Comparison of ENCODE assay signal across 1 cellular context in the genomic region with DNA sequence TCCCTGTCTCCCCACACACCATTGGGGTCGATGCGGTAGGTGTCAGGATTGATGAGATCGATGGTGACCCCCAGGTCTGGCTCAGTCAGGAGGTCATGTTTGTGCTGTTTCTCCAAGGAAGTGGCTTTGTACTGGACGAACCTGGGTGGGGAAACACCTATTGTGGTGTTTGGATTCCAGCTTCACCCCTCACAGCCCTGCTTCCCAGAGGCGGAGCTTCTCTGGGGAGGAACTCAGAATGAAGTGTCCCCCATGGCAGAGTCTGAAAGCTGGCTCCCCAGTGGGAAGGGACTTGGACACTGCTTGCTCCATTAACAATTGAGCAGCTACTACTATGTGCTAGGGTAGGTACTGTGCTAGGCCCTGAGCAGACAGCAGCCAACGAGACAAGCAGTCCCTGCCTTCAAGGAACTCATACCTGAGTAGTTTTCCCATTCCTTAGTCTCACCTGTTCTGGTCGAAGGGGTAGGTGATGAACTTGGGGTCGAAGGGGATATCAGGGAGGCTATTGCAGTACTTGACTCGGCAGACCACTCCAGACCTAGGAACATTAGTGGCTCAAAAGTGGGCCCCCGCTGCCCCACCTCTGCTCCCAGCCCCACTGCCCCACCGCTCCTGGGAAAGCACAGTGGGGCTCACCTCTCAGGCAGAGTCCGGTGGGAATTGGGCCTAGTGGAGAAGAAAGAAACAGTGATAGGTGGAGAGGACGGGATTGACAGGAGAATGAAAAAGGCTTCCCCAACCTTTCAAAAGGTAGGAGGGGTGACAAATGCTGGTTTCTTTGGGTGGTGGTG.
TF ChIP-seq lines count a peak whose summit lies in the region.

No MANE protein-coding gene starts in this region.

TF ChIP-seq in HepG2, 621 proteins besides CTCF, POLR2A, EP300 and RAD21:
- TF ChIP-seq HNRNPK (IDR thresholded peaks at IDR 0.05; ENCODE audit: low read depth, low read length, poor library complexity, severe bottlenecking) = no peak
- 0 out of 2 replicates have a peak, but pooled peaks have one; percentile 46 for TF ChIP-seq HIVEP1 (CRISPR knock-in tag; IDR thresholded peaks at IDR 0.05)
- TF ChIP-seq NR2F1 (CRISPR knock-in tag; IDR thresholded peaks at IDR 0.05) = no peak
- TF ChIP-seq CENPT (CRISPR knock-in tag; IDR thresholded peaks at IDR 0.05; ENCODE audit: low read depth) = peak; percentile 44; the same call in 1 of the 2 replicates
- no peak for TF ChIP-seq IRX3 (CRISPR knock-in tag; IDR thresholded peaks at IDR 0.05; ENCODE audit: borderline replicate concordance, low read depth)
- TF ChIP-seq ZNF326 (CRISPR knock-in tag; IDR thresholded peaks at IDR 0.05; ENCODE audit: borderline replicate concordance) = no peak
- TF ChIP-seq, protein P1, sequence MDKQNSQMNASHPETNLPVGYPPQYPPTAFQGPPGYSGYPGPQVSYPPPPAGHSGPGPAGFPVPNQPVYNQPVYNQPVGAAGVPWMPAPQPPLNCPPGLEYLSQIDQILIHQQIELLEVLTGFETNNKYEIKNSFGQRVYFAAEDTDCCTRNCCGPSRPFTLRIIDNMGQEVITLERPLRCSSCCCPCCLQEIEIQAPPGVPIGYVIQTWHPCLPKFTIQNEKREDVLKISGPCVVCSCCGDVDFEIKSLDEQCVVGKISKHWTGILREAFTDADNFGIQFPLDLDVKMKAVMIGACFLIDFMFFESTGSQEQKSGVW (CRISPR knock-in tag; IDR thresholded peaks at IDR 0.05; ENCODE audit: borderline replicate concordance) = no peak
- TF ChIP-seq, protein P2, sequence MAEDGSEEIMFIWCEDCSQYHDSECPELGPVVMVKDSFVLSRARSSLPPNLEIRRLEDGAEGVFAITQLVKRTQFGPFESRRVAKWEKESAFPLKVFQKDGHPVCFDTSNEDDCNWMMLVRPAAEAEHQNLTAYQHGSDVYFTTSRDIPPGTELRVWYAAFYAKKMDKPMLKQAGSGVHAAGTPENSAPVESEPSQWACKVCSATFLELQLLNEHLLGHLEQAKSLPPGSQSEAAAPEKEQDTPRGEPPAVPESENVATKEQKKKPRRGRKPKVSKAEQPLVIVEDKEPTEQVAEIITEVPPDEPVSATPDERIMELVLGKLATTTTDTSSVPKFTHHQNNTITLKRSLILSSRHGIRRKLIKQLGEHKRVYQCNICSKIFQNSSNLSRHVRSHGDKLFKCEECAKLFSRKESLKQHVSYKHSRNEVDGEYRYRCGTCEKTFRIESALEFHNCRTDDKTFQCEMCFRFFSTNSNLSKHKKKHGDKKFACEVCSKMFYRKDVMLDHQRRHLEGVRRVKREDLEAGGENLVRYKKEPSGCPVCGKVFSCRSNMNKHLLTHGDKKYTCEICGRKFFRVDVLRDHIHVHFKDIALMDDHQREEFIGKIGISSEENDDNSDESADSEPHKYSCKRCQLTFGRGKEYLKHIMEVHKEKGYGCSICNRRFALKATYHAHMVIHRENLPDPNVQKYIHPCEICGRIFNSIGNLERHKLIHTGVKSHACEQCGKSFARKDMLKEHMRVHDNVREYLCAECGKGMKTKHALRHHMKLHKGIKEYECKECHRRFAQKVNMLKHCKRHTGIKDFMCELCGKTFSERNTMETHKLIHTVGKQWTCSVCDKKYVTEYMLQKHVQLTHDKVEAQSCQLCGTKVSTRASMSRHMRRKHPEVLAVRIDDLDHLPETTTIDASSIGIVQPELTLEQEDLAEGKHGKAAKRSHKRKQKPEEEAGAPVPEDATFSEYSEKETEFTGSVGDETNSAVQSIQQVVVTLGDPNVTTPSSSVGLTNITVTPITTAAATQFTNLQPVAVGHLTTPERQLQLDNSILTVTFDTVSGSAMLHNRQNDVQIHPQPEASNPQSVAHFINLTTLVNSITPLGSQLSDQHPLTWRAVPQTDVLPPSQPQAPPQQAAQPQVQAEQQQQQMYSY (CRISPR knock-in tag; IDR thresholded peaks at IDR 0.05) = no peak
- no peak for TF ChIP-seq XBP1 (CRISPR knock-in tag; IDR thresholded peaks at IDR 0.05)
- TF ChIP-seq PITX1 (CRISPR knock-in tag; IDR thresholded peaks at IDR 0.05) = no peak
- TF ChIP-seq, protein P3, sequence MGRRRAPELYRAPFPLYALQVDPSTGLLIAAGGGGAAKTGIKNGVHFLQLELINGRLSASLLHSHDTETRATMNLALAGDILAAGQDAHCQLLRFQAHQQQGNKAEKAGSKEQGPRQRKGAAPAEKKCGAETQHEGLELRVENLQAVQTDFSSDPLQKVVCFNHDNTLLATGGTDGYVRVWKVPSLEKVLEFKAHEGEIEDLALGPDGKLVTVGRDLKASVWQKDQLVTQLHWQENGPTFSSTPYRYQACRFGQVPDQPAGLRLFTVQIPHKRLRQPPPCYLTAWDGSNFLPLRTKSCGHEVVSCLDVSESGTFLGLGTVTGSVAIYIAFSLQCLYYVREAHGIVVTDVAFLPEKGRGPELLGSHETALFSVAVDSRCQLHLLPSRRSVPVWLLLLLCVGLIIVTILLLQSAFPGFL (CRISPR knock-in tag; IDR thresholded peaks at IDR 0.05) = no peak
- no peak for TF ChIP-seq AGO1 (IDR thresholded peaks at IDR 0.05; ENCODE audit: low read depth, low read length, poor library complexity, severe bottlenecking)
- TF ChIP-seq, protein P4, sequence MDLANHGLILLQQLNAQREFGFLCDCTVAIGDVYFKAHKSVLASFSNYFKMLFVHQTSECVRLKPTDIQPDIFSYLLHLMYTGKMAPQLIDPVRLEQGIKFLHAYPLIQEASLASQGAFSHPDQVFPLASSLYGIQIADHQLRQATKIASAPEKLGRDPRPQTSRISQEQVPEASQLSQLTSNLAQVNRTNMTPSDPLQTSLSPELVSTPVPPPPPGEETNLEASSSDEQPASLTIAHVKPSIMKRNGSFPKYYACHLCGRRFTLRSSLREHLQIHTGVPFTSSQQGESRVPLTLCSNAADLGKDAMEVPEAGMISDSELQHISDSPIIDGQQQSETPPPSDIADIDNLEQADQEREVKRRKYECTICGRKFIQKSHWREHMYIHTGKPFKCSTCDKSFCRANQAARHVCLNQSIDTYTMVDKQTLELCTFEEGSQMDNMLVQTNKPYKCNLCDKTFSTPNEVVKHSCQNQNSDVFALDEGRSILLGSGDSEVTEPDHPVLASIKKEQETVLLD (CRISPR knock-in tag; IDR thresholded peaks at IDR 0.05; ENCODE audit: low read depth) = no peak
- TF ChIP-seq ZNF777 (CRISPR knock-in tag; IDR thresholded peaks at IDR 0.05) = no peak
- TF ChIP-seq, protein P5, sequence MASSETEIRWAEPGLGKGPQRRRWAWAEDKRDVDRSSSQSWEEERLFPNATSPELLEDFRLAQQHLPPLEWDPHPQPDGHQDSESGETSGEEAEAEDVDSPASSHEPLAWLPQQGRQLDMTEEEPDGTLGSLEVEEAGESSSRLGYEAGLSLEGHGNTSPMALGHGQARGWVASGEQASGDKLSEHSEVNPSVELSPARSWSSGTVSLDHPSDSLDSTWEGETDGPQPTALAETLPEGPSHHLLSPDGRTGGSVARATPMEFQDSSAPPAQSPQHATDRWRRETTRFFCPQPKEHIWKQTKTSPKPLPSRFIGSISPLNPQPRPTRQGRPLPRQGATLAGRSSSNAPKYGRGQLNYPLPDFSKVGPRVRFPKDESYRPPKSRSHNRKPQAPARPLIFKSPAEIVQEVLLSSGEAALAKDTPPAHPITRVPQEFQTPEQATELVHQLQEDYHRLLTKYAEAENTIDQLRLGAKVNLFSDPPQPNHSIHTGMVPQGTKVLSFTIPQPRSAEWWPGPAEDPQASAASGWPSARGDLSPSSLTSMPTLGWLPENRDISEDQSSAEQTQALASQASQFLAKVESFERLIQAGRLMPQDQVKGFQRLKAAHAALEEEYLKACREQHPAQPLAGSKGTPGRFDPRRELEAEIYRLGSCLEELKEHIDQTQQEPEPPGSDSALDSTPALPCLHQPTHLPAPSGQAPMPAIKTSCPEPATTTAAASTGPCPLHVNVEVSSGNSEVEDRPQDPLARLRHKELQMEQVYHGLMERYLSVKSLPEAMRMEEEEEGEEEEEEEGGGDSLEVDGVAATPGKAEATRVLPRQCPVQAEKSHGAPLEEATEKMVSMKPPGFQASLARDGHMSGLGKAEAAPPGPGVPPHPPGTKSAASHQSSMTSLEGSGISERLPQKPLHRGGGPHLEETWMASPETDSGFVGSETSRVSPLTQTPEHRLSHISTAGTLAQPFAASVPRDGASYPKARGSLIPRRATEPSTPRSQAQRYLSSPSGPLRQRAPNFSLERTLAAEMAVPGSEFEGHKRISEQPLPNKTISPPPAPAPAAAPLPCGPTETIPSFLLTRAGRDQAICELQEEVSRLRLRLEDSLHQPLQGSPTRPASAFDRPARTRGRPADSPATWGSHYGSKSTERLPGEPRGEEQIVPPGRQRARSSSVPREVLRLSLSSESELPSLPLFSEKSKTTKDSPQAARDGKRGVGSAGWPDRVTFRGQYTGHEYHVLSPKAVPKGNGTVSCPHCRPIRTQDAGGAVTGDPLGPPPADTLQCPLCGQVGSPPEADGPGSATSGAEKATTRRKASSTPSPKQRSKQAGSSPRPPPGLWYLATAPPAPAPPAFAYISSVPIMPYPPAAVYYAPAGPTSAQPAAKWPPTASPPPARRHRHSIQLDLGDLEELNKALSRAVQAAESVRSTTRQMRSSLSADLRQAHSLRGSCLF (CRISPR knock-in tag; IDR thresholded peaks at IDR 0.05; ENCODE audit: borderline replicate concordance) = no peak
- TF ChIP-seq SIN3B (IDR thresholded peaks at IDR 0.05; ENCODE audit: low read length) = no peak
- TF ChIP-seq, protein P6, sequence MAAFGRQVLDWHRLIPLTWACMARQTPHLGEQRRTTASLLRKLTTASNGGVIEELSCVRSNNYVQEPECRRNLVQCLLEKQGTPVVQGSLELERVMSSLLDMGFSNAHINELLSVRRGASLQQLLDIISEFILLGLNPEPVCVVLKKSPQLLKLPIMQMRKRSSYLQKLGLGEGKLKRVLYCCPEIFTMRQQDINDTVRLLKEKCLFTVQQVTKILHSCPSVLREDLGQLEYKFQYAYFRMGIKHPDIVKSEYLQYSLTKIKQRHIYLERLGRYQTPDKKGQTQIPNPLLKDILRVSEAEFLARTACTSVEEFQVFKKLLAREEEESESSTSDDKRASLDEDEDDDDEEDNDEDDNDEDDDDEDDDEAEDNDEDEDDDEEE (CRISPR knock-in tag; IDR thresholded peaks at IDR 0.05) = 0 out of 2 replicates have a peak, but pooled peaks have one; percentile 12
- 0 out of 2 replicates have a peak, but pooled peaks have one; percentile 10 for TF ChIP-seq MTF2 (CRISPR knock-in tag; IDR thresholded peaks at IDR 0.05; ENCODE audit: borderline replicate concordance)
- TF ChIP-seq ISL2 (CRISPR knock-in tag; IDR thresholded peaks at IDR 0.05) = no peak
- TF ChIP-seq ZNF331 (CRISPR knock-in tag; IDR thresholded peaks at IDR 0.05) = no peak
- no peak for TF ChIP-seq ZNF724P (CRISPR knock-in tag; IDR thresholded peaks at IDR 0.05; ENCODE audit: borderline replicate concordance)
TF ChIP-seq in HepG2: peak in this region for 4.
